Comparison of ENCODE assay signal across 8 cellular contexts in the genomic region with DNA sequence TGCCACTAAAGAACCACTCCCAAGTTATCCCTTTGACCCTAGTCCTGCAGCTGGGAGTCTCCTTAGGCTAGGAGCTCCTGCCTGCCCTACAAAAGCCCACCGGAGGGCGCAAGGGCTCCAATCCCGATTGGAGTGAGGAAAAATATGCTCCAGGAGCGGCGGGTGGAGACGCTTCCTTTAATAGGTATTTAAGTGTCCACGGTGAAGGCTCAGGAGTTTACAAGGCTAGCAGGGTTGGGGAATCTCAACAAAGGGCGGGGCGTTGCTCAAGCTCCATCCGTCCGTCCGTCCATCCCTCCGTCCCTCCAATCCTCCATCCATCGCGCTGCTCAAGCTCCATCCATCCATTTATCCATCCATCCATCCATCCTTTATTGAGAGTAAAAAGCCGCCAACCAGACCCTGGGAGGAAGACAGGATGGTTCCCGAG. TPM values are rescaled to one million over a fixed set of nuclear protein-coding genes. Genes with fewer than 3 reads are reported as not detected.
DNase-seq lines count a peak whose midpoint lies in the region; ATAC-seq, FAIRE-seq and TF ChIP-seq lines count a peak whose summit lies in the region.

No MANE protein-coding gene starts in this region.

- POLR2A ChIA-PET in BJ (lab: Charles Lee) = no interaction called here

- WGBS in mammary epithelial cell (ENCODE audit: low coverage, missing lambda C conversion rate) = 3% methylated on average over 11 of the region's 17 CpGs

- ATAC-seq in GM18498 (IDR thresholded peaks at IDR 0.05; ENCODE audit: unreplicated experiment) (peak; percentile 19), gastrocnemius medialis (peak in 1 of 2 donors; percentile 21)

- peak overlapping the region; percentile 85 for H3K9ac ChIP-seq in mammary epithelial cell (ENCODE audit: insufficient read depth, low read length)

- H2AFZ ChIP-seq in mammary epithelial cell (ENCODE audit: low read depth, low read length) = peak overlapping the region; percentile 96

- intact Hi-C loops in mammary epithelial cell (cut with micrococcal nuclease) = loop anchor here (2.0 kb wide), 2 partner anchors 23 to 49 kb away; partner anchors contain the start of genes NFATC2IP and RABEP2
- intact Hi-C loops in gastrocnemius medialis (cut with DNase I; ENCODE audit: low total_unique reads) = loop anchor here (1.0 to 10.0 kb wide), 2 partner anchors 24 to 831 kb away; partner anchors contain the start of genes MAZ and NFATC2IP

- H3K4me1 ChIP-seq in Peyer's patch = peaks cover 0 to 17% (median 9%) of the 10 kb centered on the region in 4 donors
- H3K4me1 ChIP-seq in mammary epithelial cell (ENCODE audit: insufficient read depth, low read length) = peaks cover 23% of the 10 kb centered on the region
- peaks cover 14 to 20% of the 10 kb centered on the region in 2 donors for H3K4me1 ChIP-seq in gastrocnemius medialis

- H3K4me3 ChIP-seq in BJ (ENCODE audit: low read depth, low read length) (peak overlapping the region; percentile 74), Peyer's patch (peak overlapping the region; percentile 64 to 95 (median 70)), mammary epithelial cell (replicated peaks in 1 of 3; ENCODE audit: insufficient read depth in 1 of 3, low read depth in 2 of 3, low read length in 3 of 3) (peak overlapping the region; percentile 66 to 90 (median 72)), gastrocnemius medialis (peak overlapping the region; percentile 90 to 98 (median 95))

- peaks cover 5% of the 10 kb centered on the region; the same call in 1 of the 2 replicates for H3K36me3 ChIP-seq in BJ (ENCODE audit: control insufficient read depth, insufficient read depth, low read length)
- H3K36me3 ChIP-seq in Peyer's patch = peaks cover 0 to 15% (median 0%) of the 10 kb centered on the region in 3 donors
- H3K36me3 ChIP-seq in mammary epithelial cell (ENCODE audit: insufficient read depth, low read length) = no peaks in the 10 kb centered on the region
- H3K36me3 ChIP-seq in gastrocnemius medialis = peaks cover 0 to 14% of the 10 kb centered on the region in 2 donors

- dilution Hi-C loops in mammary epithelial cell (cut with HindIII; ENCODE audit: low sequenced_read_pairs) = loop anchor here (25.0 kb wide), 1 partner anchor 988 kb away; the partner anchor contains the start of genes TAOK2 and TMEM219

- H3K4me2 ChIP-seq in mammary epithelial cell (ENCODE audit: insufficient read depth, low read depth, low read length) = peak overlapping the region; percentile 85

- TF ChIP-seq POLR2A in Peyer's patch (IDR thresholded peaks at IDR 0.05) (no peak), gastrocnemius medialis (IDR thresholded peaks at IDR 0.05) (no peak)

- in situ Hi-C loops in mammary epithelial cell (cut with MboI; ENCODE audit: low sequenced_read_pairs in 2 of 2) = no loop called here
- in situ Hi-C loops in gastrocnemius medialis (cut with MboI; ENCODE audit: low sequenced_read_pairs in 4 of 4) = no loop called here

- CTCF ChIA-PET in BJ (lab: Yijun Ruan, JAX) (interaction anchor here (0.5 to 1.7 kb wide), 20 partner anchors 9 to 921 kb away, joined by 3 to 7 read pairs (median 4); partner anchors contain the start of gene NFATC2IP), mammary epithelial cell (lab: Charles Lee; ENCODE audit: low non-redundant PET) (interaction anchor here (0.5 kb wide), 1 partner anchor 11 kb away, joined by 4 read pairs; no protein-coding TSS in a partner anchor)

- no peaks in the 10 kb centered on the region for H3K9me3 ChIP-seq in Peyer's patch
- H3K9me3 ChIP-seq in mammary epithelial cell (replicated peaks; ENCODE audit: insufficient read depth, low read length) = no peaks in the 10 kb centered on the region
- H3K9me3 ChIP-seq in gastrocnemius medialis = no peaks in the 10 kb centered on the region

- H3K27me3 ChIP-seq in BJ (ENCODE audit: control insufficient read depth, insufficient read depth, low read length) = no peaks in the 10 kb centered on the region
- no peaks in the 10 kb centered on the region for H3K27me3 ChIP-seq in Peyer's patch
- H3K27me3 ChIP-seq in mammary epithelial cell (ENCODE audit: insufficient read depth, low read length) = no peaks in the 10 kb centered on the region
- H3K27me3 ChIP-seq in gastrocnemius medialis = no peaks in the 10 kb centered on the region

- peak overlapping the region; percentile 49 to 67 (median 60) for H3K27ac ChIP-seq in Peyer's patch
- H3K27ac ChIP-seq in mammary epithelial cell (ENCODE audit: insufficient read depth, low read depth, low read length) = peak overlapping the region; percentile 79
- peak overlapping the region; percentile 81 to 89 (median 84) for H3K27ac ChIP-seq in gastrocnemius medialis

- no peaks in the 10 kb centered on the region for H4K20me1 ChIP-seq in mammary epithelial cell (ENCODE audit: insufficient read depth, low read length)

- peaks cover 38% of the 10 kb centered on the region for H3K79me2 ChIP-seq in mammary epithelial cell (ENCODE audit: insufficient read depth, low read length)

- TF ChIP-seq CTCF in BJ (IDR thresholded peaks at IDR 0.05; ENCODE audit: insufficient read depth, low read depth, low read length) (peak; percentile 81), Peyer's patch (IDR thresholded peaks at IDR 0.05) (peak in 4 of 6 experiments; percentile 37 to 49 (median 44)), mammary epithelial cell (conservative IDR thresholded peaks at IDR 0.05 in 1 of 2, IDR thresholded peaks at IDR 0.05 in 1 of 2; ENCODE audit: extremely low read depth in 1 of 2, insufficient read depth in 1 of 2, low read depth in 1 of 2, low read length in 2 of 2) (peak; percentile 58 to 64), gastrocnemius medialis (IDR thresholded peaks at IDR 0.05 in 4 of 5, conservative IDR thresholded peaks at IDR 0.05 in 1 of 5) (peak in 3 of 5 experiments; percentile 19 to 42 (median 32))

- no peak for FAIRE-seq in HTR-8/SVneo (lab: Jason Lieb, UNC)

- peak; percentile 7 for DNase-seq in BJ (ENCODE audit: low read depth)
- peak; percentile 63 for DNase-seq in HTR-8/SVneo (ENCODE audit: insufficient read length, low spot score)
- DNase-seq in Peyer's patch = peak in 2 of 3 donors; percentile 43 to 72
- peak; percentile 51 for DNase-seq in mammary epithelial cell
- peak; percentile 82 for DNase-seq in iPS-NIHi7 (ENCODE audit: extremely low spot score)
- no peak for DNase-seq in gastrocnemius medialis
- DNase-seq in germinal center (ENCODE audit: low spot score) = no peak

- TSS peak; percentile 88 for BruUV-seq in mammary epithelial cell (replicated peaks; lab: Mats Ljungman, UMichigan)

RNA-seq across cellular contexts. Expression of gene SPNS1, which starts 0.6 kb away (rescaled TPM):
- polyA plus RNA-seq in BJ (2011; rRNA removed) (20.4 and 52.7 TPM in 2 replicates), mammary epithelial cell (31.4 TPM)
- 16.2 and 20.5 TPM in 2 replicates for polyA minus RNA-seq in BJ (2011; rRNA and poly(A)+ RNA removed)
- total RNA-seq in Peyer's patch (10 to 100 TPM; 30.5 to 49.7 (median 36.3) TPM), mammary epithelial cell (10 to 100 TPM; 24.5 to 32.3 TPM), gastrocnemius medialis (10 to 100 TPM; 12.7 to 26.0 (median 23.4) TPM)
- 16.7 TPM for polyA minus RNA-seq in mammary epithelial cell

RNA-seq across cellular contexts. Expression of gene LAT, which starts 10.8 kb away (rescaled TPM):
- polyA plus RNA-seq in BJ (2011; rRNA removed) (3.1 and 6.3 TPM in 2 replicates), mammary epithelial cell (1.5 TPM)
- polyA minus RNA-seq in BJ (2011; rRNA and poly(A)+ RNA removed) = 0.28 and 3.0 TPM in 2 replicates
- total RNA-seq in Peyer's patch (10 to 100 TPM; 10.5 to 52.0 (median 15.9) TPM), mammary epithelial cell (1 to 10 TPM in 1 of 2 donors, under 1 TPM in 1; 0.83 to 3.1 TPM), gastrocnemius medialis (under 1 TPM in 2 of 4 donors, not detected in 2; 0.31 to 0.49 TPM)
- 1.7 TPM for polyA minus RNA-seq in mammary epithelial cell

RNA-seq across cellular contexts. Expression of gene NFATC2IP, which starts 23.3 kb away (rescaled TPM):
- polyA plus RNA-seq in BJ (2011; rRNA removed) (23.6 and 30.7 TPM in 2 replicates), mammary epithelial cell (43.6 TPM)
- 12.7 and 12.8 TPM in 2 replicates for polyA minus RNA-seq in BJ (2011; rRNA and poly(A)+ RNA removed)
- total RNA-seq in Peyer's patch (10 to 100 TPM; 53.8 to 86.5 (median 79.6) TPM), mammary epithelial cell (10 to 100 TPM; 21.5 to 59.2 TPM), gastrocnemius medialis (10 to 100 TPM; 10.3 to 18.5 (median 14.2) TPM)
- polyA minus RNA-seq in mammary epithelial cell = 49.7 TPM

RNA-seq across cellular contexts. Expression of gene CD19, which starts 42.3 kb away (rescaled TPM):
- polyA plus RNA-seq in BJ (2011; rRNA removed) (not detected in 2 replicates), mammary epithelial cell (not detected)
- not detected in 2 replicates for polyA minus RNA-seq in BJ (2011; rRNA and poly(A)+ RNA removed)
- total RNA-seq in Peyer's patch (10 to 100 TPM in 1 of 4 donors, 1 to 10 TPM in 1, not detected in 2; 6.3 to 85.8 TPM), mammary epithelial cell (not detected), gastrocnemius medialis (not detected)
- not detected for polyA minus RNA-seq in mammary epithelial cell

RNA-seq across cellular contexts. Expression of gene RABEP2, which starts 49.0 kb away (rescaled TPM):
- polyA plus RNA-seq in BJ (2011; rRNA removed) (14.5 and 20.4 TPM in 2 replicates), mammary epithelial cell (11.6 TPM)
- 4.7 and 5.6 TPM in 2 replicates for polyA minus RNA-seq in BJ (2011; rRNA and poly(A)+ RNA removed)
- total RNA-seq in Peyer's patch (100 to 1,000 TPM in 3 of 4 donors, 10 to 100 TPM in 1; 70.6 to 394 (median 120) TPM), mammary epithelial cell (10 to 100 TPM; 24.2 to 25.4 TPM), gastrocnemius medialis (10 to 100 TPM in 1 of 4 donors, 1 to 10 TPM in 3; 2.9 to 13.9 (median 6.4) TPM)
- 3.1 TPM for polyA minus RNA-seq in mammary epithelial cell

Comparison
In these comparisons a context has a peak if more than half of its experiments do, and no peak if none do; other contexts are left out.
1. DNase-seq: peak in BJ (single experiment), HTR-8/SVneo (single experiment), Peyer's patch (2 of 3), mammary epithelial cell (single experiment) and iPS-NIHi7 (single experiment); none in gastrocnemius medialis (0 of 2) and germinal center (single experiment).
2. Peak in every context shown above with its lines, with median percentiles within 50 percentile points of each other: H3K4me3 ChIP-seq, CTCF ChIP-seq and H3K27ac ChIP-seq.